9 cellular contexts compared by ENCODE assay signal in the genomic region with DNA sequence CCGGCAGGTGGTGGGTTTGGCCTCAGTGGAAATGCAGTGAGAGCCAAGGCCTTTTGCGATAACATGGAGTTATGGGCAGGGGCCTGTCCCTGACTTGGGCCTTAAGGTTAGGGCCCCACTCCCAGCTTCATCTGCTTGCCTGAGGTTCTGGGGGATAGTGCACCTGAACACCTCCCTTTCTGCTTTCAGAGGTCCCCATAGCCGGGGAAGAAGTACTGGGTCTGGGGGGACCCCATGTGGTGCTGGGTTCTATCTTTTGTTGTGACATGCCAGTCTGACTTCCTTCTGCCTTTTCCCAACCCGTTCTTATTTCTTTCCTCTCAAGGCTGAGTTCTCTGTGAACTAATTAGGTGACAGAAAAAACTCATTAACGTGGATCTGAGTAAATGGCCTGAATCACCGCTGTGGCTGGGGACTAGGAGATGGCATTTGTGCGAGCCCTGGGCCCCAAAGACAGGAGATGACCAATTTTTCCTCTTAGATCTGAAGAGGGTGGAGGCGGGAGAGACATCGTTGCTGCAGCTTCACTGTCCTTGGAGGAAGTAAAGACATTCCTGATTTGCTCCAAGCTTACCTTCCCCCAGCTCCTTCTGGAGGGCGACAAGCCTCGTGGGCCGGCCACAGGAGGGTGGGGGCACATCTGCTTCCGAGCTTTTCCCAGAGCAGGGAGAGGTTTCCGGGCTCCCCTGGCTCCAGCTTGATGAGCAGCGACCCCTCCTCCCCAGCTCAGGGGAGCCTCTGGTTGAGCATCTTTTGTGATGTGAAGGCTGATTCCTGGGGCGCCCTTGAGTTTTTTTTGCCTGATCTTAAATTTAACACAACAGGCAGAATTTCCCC. TPM values are rescaled to one million over a fixed set of nuclear protein-coding genes. Genes with fewer than 3 reads are reported as not detected.
A peak's percentile ranks its signal among the peaks of the same experiment; 100 is the strongest.
DNase-seq lines count a peak whose midpoint lies in the region; FAIRE-seq and TF ChIP-seq lines count a peak whose summit lies in the region.
"Had no signal": no experiment of that assay in that cellular context is flagged by ENCODE, and none has a peak within 500 bp of the region (broad histone marks: within the 10 kb centered on the region; RNA-seq: fewer than 3 reads in every experiment).

No MANE protein-coding gene starts in this region.

- H3K27ac ChIP-seq in stomach smooth muscle (ENCODE audit: low read length), result peak overlapping the region; percentile 96

- H3K9me3 Mint-ChIP-seq in activated T-cell treated with anti-CD3 and anti-CD28 coated beads, Interleukin-2, amount 50 U/mL, for 24 hours, result no peaks in the 10 kb centered on the region
- H3K9me3 Mint-ChIP-seq in activated T-helper 2 cell treated with anti-CD3 and anti-CD28 coated beads, Interferon-gamma antibody, Interleukin-2, Interleukin-4, amounts not matched to agents 10 μg/mL and 5 μg/mL and 100 μg/mL, durations not matched to agents 14 hours and 24 hours and 36 hours, result no peaks in the 10 kb centered on the region

- peaks cover 61% of the 10 kb centered on the region for H3K4me1 ChIP-seq in stomach smooth muscle (ENCODE audit: control insufficient read depth, insufficient read depth, low read length)

- no peak for TF ChIP-seq CTCF in GM13976 (IDR thresholded peaks at IDR 0.05; ENCODE audit: borderline replicate concordance, control extremely low read depth, extremely low read depth, insufficient read depth, missing control alignments)

- in situ Hi-C loops in GM13976 (cut with MboI; ENCODE audit: low sequenced_read_pairs, unreplicated experiment), result no loop called here

- H3K4me3 Mint-ChIP-seq in activated T-cell treated with anti-CD3 and anti-CD28 coated beads, Interleukin-2, amount 50 U/mL, for 24 hours, result peak overlapping the region; percentile 86
- H3K4me3 Mint-ChIP-seq in activated T-helper 2 cell treated with anti-CD3 and anti-CD28 coated beads, Interferon-gamma antibody, Interleukin-2, Interleukin-4, amounts not matched to agents 10 μg/mL and 5 μg/mL and 100 μg/mL, durations not matched to agents 14 hours and 24 hours and 36 hours (ENCODE audit: low read depth), result peak overlapping the region; percentile 59

- H3K27ac Mint-ChIP-seq in activated T-cell treated with anti-CD3 and anti-CD28 coated beads, Interleukin-2, amount 50 U/mL, for 24 hours, result peak overlapping the region; percentile 75
- H3K27ac Mint-ChIP-seq in activated T-helper 2 cell treated with anti-CD3 and anti-CD28 coated beads, Interferon-gamma antibody, Interleukin-2, Interleukin-4, amounts not matched to agents 10 μg/mL and 5 μg/mL and 100 μg/mL, durations not matched to agents 14 hours and 24 hours and 36 hours, result no peak overlapping the region

- H3K27me3 ChIP-seq in stomach smooth muscle (ENCODE audit: control insufficient read depth in 1 of 2, insufficient read depth in 2 of 2, low read length in 2 of 2), result no peaks in the 10 kb centered on the region

- intact Hi-C loops in activated T-helper 2 cell treated with anti-CD3 and anti-CD28 coated beads, Interferon-gamma antibody, Interleukin-2, Interleukin-4, amounts not matched to agents 10 μg/mL and 5 μg/mL and 100 μg/mL, durations not matched to agents 14 hours and 24 hours and 36 hours (cut with micrococcal nuclease), result loop anchor here (1.0 to 10.0 kb wide), 3 partner anchors 23 to 421 kb away; partner anchors contain the start of gene ABCF2

- FAIRE-seq in frontal cortex (lab: Jason Lieb, UNC), result no peak
- FAIRE-seq: endometrium had no signal

- peaks cover 19% of the 10 kb centered on the region for H3K36me3 Mint-ChIP-seq in activated T-cell treated with anti-CD3 and anti-CD28 coated beads, Interleukin-2, amount 50 U/mL, for 24 hours (ENCODE audit: low read depth)
- peaks cover 4% of the 10 kb centered on the region for H3K36me3 Mint-ChIP-seq in activated T-helper 2 cell treated with anti-CD3 and anti-CD28 coated beads, Interferon-gamma antibody, Interleukin-2, Interleukin-4, amounts not matched to agents 10 μg/mL and 5 μg/mL and 100 μg/mL, durations not matched to agents 14 hours and 24 hours and 36 hours (ENCODE audit: low read depth)

- DNase-seq in activated T-cell treated with anti-CD3 and anti-CD28 coated beads, Interleukin-2, amount 50 U/mL, for 24 hours, result no peak
- DNase-seq in activated T-cell treated with anti-CD3 and anti-CD28 coated beads, Interleukin-2, amount 50 U/mL, for 1 hour, result no peak
- no peak for DNase-seq in activated T-helper 2 cell treated with anti-CD3 and anti-CD28 coated beads, Interferon-gamma antibody, Interleukin-2, Interleukin-4, amounts not matched to agents 10 μg/mL and 5 μg/mL and 100 μg/mL, durations not matched to agents 14 hours and 24 hours and 36 hours (ENCODE audit: low spot score)
- DNase-seq in activated effector memory CD4-positive, alpha-beta T cell treated with Interleukin-2 at 50 U/mL for 16 hours, result no peak
- no peak for DNase-seq in frontal cortex (ENCODE audit: low spot score in 2 of 2)
- DNase-seq in GM13976 (ENCODE audit: low spot score), result no peak

- H3K9me3 ChIP-seq in iPS-18c (ENCODE audit: control insufficient read depth, insufficient read depth, low read length), result no peaks in the 10 kb centered on the region
- no peaks in the 10 kb centered on the region for H3K9me3 ChIP-seq in stomach smooth muscle (ENCODE audit: control insufficient read depth in 2 of 2, low read length in 2 of 2)

- peaks cover 3% of the 10 kb centered on the region in 2 donors for H3K36me3 ChIP-seq in stomach smooth muscle (ENCODE audit: control insufficient read depth in 2 of 2, insufficient read depth in 2 of 2, low read length in 2 of 2)

- peaks cover 35% of the 10 kb centered on the region for H3K4me1 Mint-ChIP-seq in activated T-cell treated with anti-CD3 and anti-CD28 coated beads, Interleukin-2, amount 50 U/mL, for 24 hours (ENCODE audit: low read depth)
- peaks cover 19% of the 10 kb centered on the region for H3K4me1 Mint-ChIP-seq in activated T-helper 2 cell treated with anti-CD3 and anti-CD28 coated beads, Interferon-gamma antibody, Interleukin-2, Interleukin-4, amounts not matched to agents 10 μg/mL and 5 μg/mL and 100 μg/mL, durations not matched to agents 14 hours and 24 hours and 36 hours (ENCODE audit: low read depth)

- H3K4me3 ChIP-seq in iPS-18c (ENCODE audit: insufficient read depth, low read depth, low read length) (peak overlapping the region; percentile 74), stomach smooth muscle (ENCODE audit: low read length in 2 of 2) (peak overlapping the region; percentile 80 to 89)

- peaks cover 7% of the 10 kb centered on the region for H3K27me3 Mint-ChIP-seq in activated T-cell treated with anti-CD3 and anti-CD28 coated beads, Interleukin-2, amount 50 U/mL, for 24 hours
- H3K27me3 Mint-ChIP-seq in activated T-helper 2 cell treated with anti-CD3 and anti-CD28 coated beads, Interferon-gamma antibody, Interleukin-2, Interleukin-4, amounts not matched to agents 10 μg/mL and 5 μg/mL and 100 μg/mL, durations not matched to agents 14 hours and 24 hours and 36 hours (ENCODE audit: low read depth), result peaks cover 8% of the 10 kb centered on the region

- peak overlapping the region; percentile 79 to 84 for H3K9ac ChIP-seq in stomach smooth muscle (ENCODE audit: low read length in 2 of 2)

RNA-seq across cellular contexts. Expression of gene AGAP3, which starts 2.0 kb away (rescaled TPM):
- total RNA-seq in activated T-helper 2 cell treated with anti-CD3 and anti-CD28 coated beads, Interferon-gamma antibody, Interleukin-2, Interleukin-4, amounts not matched to agents 10 μg/mL and 5 μg/mL and 100 μg/mL, durations not matched to agents 14 hours and 24 hours and 36 hours, result 62.5 and 64.4 TPM in 2 replicates
- total RNA-seq in frontal cortex, result 92.9 TPM

RNA-seq across cellular contexts. Expression of gene TMUB1, which starts 4.9 kb away (rescaled TPM):
- total RNA-seq in activated T-helper 2 cell treated with anti-CD3 and anti-CD28 coated beads, Interferon-gamma antibody, Interleukin-2, Interleukin-4, amounts not matched to agents 10 μg/mL and 5 μg/mL and 100 μg/mL, durations not matched to agents 14 hours and 24 hours and 36 hours, result 57.4 and 60.8 TPM in 2 replicates
- 10.2 TPM for total RNA-seq in frontal cortex

RNA-seq across cellular contexts. Expression of gene FASTK, which starts 7.6 kb away (rescaled TPM):
- total RNA-seq in activated T-helper 2 cell treated with anti-CD3 and anti-CD28 coated beads, Interferon-gamma antibody, Interleukin-2, Interleukin-4, amounts not matched to agents 10 μg/mL and 5 μg/mL and 100 μg/mL, durations not matched to agents 14 hours and 24 hours and 36 hours, result 83.2 and 85.2 TPM in 2 replicates
- total RNA-seq in frontal cortex, result 32.6 TPM

RNA-seq across cellular contexts. Expression of gene SLC4A2, which starts 28.8 kb away (rescaled TPM):
- 106 and 109 TPM in 2 replicates for total RNA-seq in activated T-helper 2 cell treated with anti-CD3 and anti-CD28 coated beads, Interferon-gamma antibody, Interleukin-2, Interleukin-4, amounts not matched to agents 10 μg/mL and 5 μg/mL and 100 μg/mL, durations not matched to agents 14 hours and 24 hours and 36 hours
- total RNA-seq in frontal cortex, result 10.6 TPM

RNA-seq across cellular contexts. Expression of gene CDK5, which starts 30.5 kb away (rescaled TPM):
- 24.1 and 25.7 TPM in 2 replicates for total RNA-seq in activated T-helper 2 cell treated with anti-CD3 and anti-CD28 coated beads, Interferon-gamma antibody, Interleukin-2, Interleukin-4, amounts not matched to agents 10 μg/mL and 5 μg/mL and 100 μg/mL, durations not matched to agents 14 hours and 24 hours and 36 hours
- 47.7 TPM for total RNA-seq in frontal cortex
